ENCODE assay signal across 8 cellular contexts in the genomic region with DNA sequence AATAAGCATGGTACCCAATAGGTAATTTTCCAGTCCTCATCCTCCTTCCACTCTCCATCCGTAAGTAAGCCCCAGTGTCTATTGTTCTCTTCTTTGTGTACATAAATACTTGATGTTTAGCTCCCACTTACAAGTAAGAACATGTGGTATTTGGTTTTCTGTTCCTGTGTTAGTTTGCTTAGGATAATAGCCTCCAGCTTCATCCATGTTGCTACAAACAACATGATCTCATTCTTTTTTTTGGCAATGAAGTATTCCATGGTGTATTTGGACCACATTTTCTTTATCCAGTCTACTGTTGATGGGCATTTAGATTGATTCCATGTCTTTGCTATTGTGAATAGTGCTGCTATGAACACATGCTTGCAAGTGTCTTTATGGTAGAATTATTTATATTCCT. TPM values are rescaled to one million over a fixed set of nuclear protein-coding genes. Genes with fewer than 3 reads are reported as not detected.
DNase-seq lines count a peak whose midpoint lies in the region; ATAC-seq and TF ChIP-seq lines count a peak whose summit lies in the region.
"Not testable (repeated sequence)": the region's sequence is repeated elsewhere in the genome, so short reads cannot be mapped to it uniquely, and the experiment has no call there.

No MANE protein-coding gene starts in this region.

- peak overlapping the region; percentile 19; the same call in 1 of the 2 replicates for H4K5ac ChIP-seq in IMR-90 (ENCODE audit: low read depth, low read length)

- H3K9me1 ChIP-seq in IMR-90 (ENCODE audit: insufficient read depth, low read length) = not testable (repeated sequence)

- H3K18ac ChIP-seq in IMR-90 (ENCODE audit: low read depth, low read length) = peak overlapping the region; percentile 17; the same call in 1 of the 2 replicates

- TF ChIP-seq POLR2A in IMR-90 (IDR thresholded peaks at IDR 0.05; ENCODE audit: low read depth, low read length) = not testable (repeated sequence)

- CTCF ChIA-PET in IMR-90 (lab: Yijun Ruan, JAX); PC-3 (lab: Charles Lee): not testable (repeated sequence)

- peak overlapping the region; percentile 54 for H2BK5ac ChIP-seq in IMR-90 (ENCODE audit: low read depth, low read length, poor library complexity, severe bottlenecking)

- H3K9me3 ChIP-seq in IMR-90 (ENCODE audit: control insufficient read depth, insufficient read depth, low read length); PC-3 (ENCODE audit: low read length); smooth muscle cell (replicated peaks; ENCODE audit: low read depth): not testable (repeated sequence)

- H2BK120ac ChIP-seq in IMR-90 (ENCODE audit: low read depth, low read length) = peak overlapping the region; percentile 68

- peak overlapping the region; percentile 69; the same call in 1 of the 2 replicates for H3K27ac ChIP-seq in IMR-90 (ENCODE audit: insufficient read depth, low read length)
- not testable (repeated sequence) for H3K27ac ChIP-seq in PC-3 (ENCODE audit: low read length); smooth muscle cell (ENCODE audit: low read depth)

- H2AK5ac ChIP-seq in IMR-90 (ENCODE audit: low read depth, low read length) = peak overlapping the region; percentile 84; the same call in 1 of the 2 replicates

- TF ChIP-seq CTCF in IMR-90 (conservative IDR thresholded peaks at IDR 0.05; ENCODE audit: low read depth, low read length); PC-3 (conservative IDR thresholded peaks at IDR 0.05; ENCODE audit: low read depth, low read length); fibroblast of villous mesenchyme (IDR thresholded peaks at IDR 0.05; ENCODE audit: insufficient read depth, low read depth, low read length); smooth muscle cell (IDR thresholded peaks at IDR 0.05; ENCODE audit: borderline replicate concordance, insufficient read depth, poor library complexity, severe bottlenecking): not testable (repeated sequence)

- intact Hi-C loops in IMR-90 (cut with micrococcal nuclease) (loop anchor here (5.0 kb wide), 1 partner anchor 35 kb away; the partner anchor contains the start of gene SSX2IP), PC-3 (cut with micrococcal nuclease) (loop anchor here (2.0 to 5.0 kb wide), 2 partner anchors 29 to 40 kb away; no protein-coding TSS in a partner anchor)

- not testable (repeated sequence) for TF ChIP-seq RAD21 in IMR-90 (IDR thresholded peaks at IDR 0.05; ENCODE audit: low read length)

- not testable (repeated sequence) for H3K79me2 ChIP-seq in PC-3 (ENCODE audit: low read length); smooth muscle cell (ENCODE audit: low read depth)

- H4K8ac ChIP-seq in IMR-90 (ENCODE audit: low read depth in 2 of 2, low read length in 2 of 2) = not testable (repeated sequence)

- ATAC-seq in IMR-90 (ENCODE audit: low read depth) = not testable (repeated sequence)
- ATAC-seq in PC-3 = peak; percentile 28; the same call in 1 of the 2 replicates

- POLR2A ChIA-PET in IMR-90 (lab: Charles Lee; ENCODE audit: unreplicated experiment); PC-3 (lab: Charles Lee; ENCODE audit: unreplicated experiment): not testable (repeated sequence)

- H2BK20ac ChIP-seq in IMR-90 (ENCODE audit: low read depth, low read length) = peak overlapping the region; percentile 68; the same call in 1 of the 2 replicates

- H3F3A ChIP-seq in PC-3 (ENCODE audit: low read length, unreplicated experiment); smooth muscle cell (ENCODE audit: low read depth): not testable (repeated sequence)

- not testable (repeated sequence) for H3K9ac ChIP-seq in IMR-90 (ENCODE audit: low read depth, low read length); PC-3 (ENCODE audit: low read length); smooth muscle cell (ENCODE audit: low read depth)

- peak overlapping the region; percentile 3; the same call in 1 of the 2 replicates for H3K4me2 ChIP-seq in IMR-90 (ENCODE audit: low read depth, low read length)
- not testable (repeated sequence) for H3K4me2 ChIP-seq in PC-3 (ENCODE audit: low read length); smooth muscle cell

- H3K36me3 ChIP-seq in IMR-90 (ENCODE audit: control insufficient read depth, insufficient read depth, low read length); PC-3 (ENCODE audit: low read depth, low read length); smooth muscle cell (ENCODE audit: low read depth): not testable (repeated sequence)

- H3K9me2 ChIP-seq in PC-3 (replicated peaks; ENCODE audit: low read length) = not testable (repeated sequence)

- DNase-seq in DMS53 (lab: John Stamatoyannopoulos, UW) = peak; percentile 82
- not testable (repeated sequence) for DNase-seq in IMR-90; PC-3; smooth muscle cell (lab: John Stamatoyannopoulos, UW; ENCODE audit: unreplicated experiment)
- DNase-seq in NCI-H2029 treated with DMSO at 0.1 percent for 48 hours (lab: John Stamatoyannopoulos, UW) = peak; percentile 54
- peak; percentile 92 for DNase-seq in NCI-H510A treated with DMSO at 0.1 percent for 48 hours (lab: John Stamatoyannopoulos, UW)
- peak; percentile 51 for DNase-seq in dedifferentiated amniotic fluid mesenchymal stem cell (ENCODE audit: extremely low spot score)
- DNase-seq in fibroblast of villous mesenchyme (ENCODE audit: low read depth) = peak; percentile 29

- H3K79me1 ChIP-seq in IMR-90 (ENCODE audit: low read depth in 1 of 2, low read length in 2 of 2) = not testable (repeated sequence)

- H2BK15ac ChIP-seq in IMR-90 (ENCODE audit: low read depth, low read length) = peak overlapping the region; percentile 8; the same call in 1 of the 3 replicates

- not testable (repeated sequence) for H2AK9ac ChIP-seq in IMR-90 (replicated peaks; ENCODE audit: low read depth, low read length, poor library complexity)

- not testable (repeated sequence) for H2AFZ ChIP-seq in IMR-90 (replicated peaks; ENCODE audit: low read length, poor library complexity); PC-3 (ENCODE audit: low read length)
- H2AFZ ChIP-seq in smooth muscle cell (ENCODE audit: low read depth) = peak overlapping the region; percentile 47

- not testable (repeated sequence) for H3K23ac ChIP-seq in IMR-90 (ENCODE audit: low read depth, low read length)

- H3K27me3 ChIP-seq in IMR-90 (ENCODE audit: control insufficient read depth, insufficient read depth, low read length); PC-3 (ENCODE audit: low read length); smooth muscle cell (ENCODE audit: low read depth): not testable (repeated sequence)

- H4K91ac ChIP-seq in IMR-90 (ENCODE audit: insufficient read depth, low read depth, low read length) = not testable (repeated sequence)

- H4K20me1 ChIP-seq in IMR-90 (ENCODE audit: insufficient read depth, low read length); PC-3 (ENCODE audit: low read length); smooth muscle cell (ENCODE audit: low read depth): not testable (repeated sequence)

- WGBS in IMR-90 (ENCODE audit: extremely low coverage in 2 of 2, insufficient read length in 1 of 2), 2 experiments = no CpG with 5 or more reads among the region's 1 CpG
- WGBS in smooth muscle cell (ENCODE audit: low lambda C conversion rate) = 71% methylated on average over 1 of the region's 1 CpG

- H3K4ac ChIP-seq in IMR-90 (ENCODE audit: low read depth, low read length) = not testable (repeated sequence)

- not testable (repeated sequence) for H3K56ac ChIP-seq in IMR-90 (ENCODE audit: extremely low read depth, insufficient read depth, low read length)

- peak overlapping the region; percentile 7; the same call in 1 of the 2 replicates for H3K14ac ChIP-seq in IMR-90 (replicated peaks; ENCODE audit: low read depth, low read length)

- H3K4me3 ChIP-seq in IMR-90 (ENCODE audit: insufficient read depth, low read depth, low read length); PC-3 (ENCODE audit: low read length); fibroblast of villous mesenchyme (ENCODE audit: low read depth, low read length); smooth muscle cell: not testable (repeated sequence)

- dilution Hi-C loops in IMR-90 (cut with HindIII; ENCODE audit: low sequenced_read_pairs, unreplicated experiment) = not testable (repeated sequence)

- H3K4me1 ChIP-seq in IMR-90 (ENCODE audit: control insufficient read depth, insufficient read depth, low read length) = not testable (repeated sequence)
- H3K4me1 ChIP-seq in PC-3 (ENCODE audit: insufficient read depth, low read length) = peaks cover 18% of the 10 kb centered on the region
- H3K4me1 ChIP-seq in smooth muscle cell (ENCODE audit: low read depth) = peaks cover 12% of the 10 kb centered on the region

- in situ Hi-C loops in IMR-90 (cut with MboI; ENCODE audit: low sequenced_read_pairs) = not testable (repeated sequence)

- BruUV-seq in IMR-90 (replicated peaks; lab: Mats Ljungman, UMichigan); PC-3 (replicated peaks; lab: Mats Ljungman, UMichigan): not testable (repeated sequence)

RNA-seq across cellular contexts. Expression of gene SSX2IP, which starts 37.5 kb away (rescaled TPM):
- total RNA-seq in IMR-90 (2012; rRNA removed) (13.4 and 22.8 TPM in 2 replicates), PC-3 (2014; rRNA removed) (22.8 and 28.0 TPM in 2 replicates), fibroblast of villous mesenchyme (13.4 and 13.5 TPM in 2 replicates), smooth muscle cell (60.9 and 69.7 TPM in 2 replicates)
- polyA plus RNA-seq in IMR-90 (2012; rRNA removed) (4.6 and 7.7 TPM in 2 replicates), smooth muscle cell (22.4 and 27.4 TPM in 2 replicates)
- 0.77 and 1.4 TPM in 2 replicates for polyA plus RNA-seq in IMR-90 (2012; cell fraction: cytosol; rRNA removed)
- 0.90 and 7.3 TPM in 2 replicates for polyA plus RNA-seq in IMR-90 (2012; cell fraction: nucleus; rRNA removed; ENCODE audit: low replicate concordance)
